Comparison of ENCODE assay signal across 25 cellular contexts in the genomic region with DNA sequence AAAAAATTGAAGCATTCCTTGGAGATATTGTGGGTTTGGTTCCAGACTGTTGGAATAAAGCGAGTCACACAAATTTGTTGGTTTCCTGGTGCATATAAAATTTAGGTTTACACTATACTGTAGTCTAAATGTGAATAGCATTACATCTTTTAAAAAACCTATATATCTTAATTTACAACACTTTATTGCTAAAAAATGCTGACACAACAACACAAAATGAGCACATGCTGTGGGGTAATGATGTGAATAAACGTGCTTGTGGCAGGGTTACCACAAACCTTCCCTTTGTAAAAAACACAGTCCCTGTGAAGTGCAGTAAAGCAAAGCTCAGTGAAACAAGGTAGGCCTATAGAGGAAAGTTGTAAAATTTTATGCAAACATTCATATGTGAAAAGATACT.
"Had no signal": no experiment of that assay in that cellular context is flagged by ENCODE, and none has a peak within 500 bp of the region (broad histone marks: within the 10 kb centered on the region; RNA-seq: fewer than 3 reads in every experiment).

No MANE protein-coding gene starts in this region.

- ATAC-seq: T-helper 17 cell, WTC11 had no signal

- H3K27me3 ChIP-seq: adrenal gland, Peyer's patch, SJSA1 had no signal

- DNase-seq: activated CD4-positive, alpha-beta T cell treated with anti-CD3 and anti-CD28 coated beads, Interleukin-2, amount 10 ng/mL, durations not matched to agents 24 days and 14 days; activated CD4-positive, alpha-beta T cell treated with anti-CD3 and anti-CD28 coated beads, Interleukin-2, amount 50 U/mL, for 48 hours; activated CD4-positive, CD25-positive, alpha-beta regulatory T cell treated with anti-CD3 and anti-CD28 coated beads, Interleukin-2, amount 50 U/mL, for 72 hours; activated naive CD4-positive, alpha-beta T cell treated with anti-CD3 and anti-CD28 coated beads, Interleukin-2, amount 50 U/mL, for 16 hours; activated naive CD8-positive, alpha-beta T cell treated with anti-CD3 and anti-CD28 coated beads, Interleukin-2, amount 10 ng/mL, durations not matched to agents 7 days and 5 days; activated T-cell treated with anti-CD3 and anti-CD28 coated beads for 4 hours; adrenal gland; anterior cingulate cortex; cerebellar nuclear complex; MM.1S; NCI-H1105; NCI-H1436; NCI-H1694 treated with DMSO at 0.1 percent for 48 hours; NCI-H2029 treated with DMSO at 0.1 percent for 48 hours; NCI-H345; NCI-H510A; NCI-H526 treated with DMSO at 0.1 percent for 48 hours; NCI-H82; Peyer's patch; Right ventricle myocardium superior; T-helper 17 cell; T-helper 9 cell had no signal

- H3K27ac ChIP-seq: adrenal gland, Peyer's patch, RWPE1, SJSA1 had no signal

- H3K4me3 ChIP-seq: adrenal gland, Peyer's patch, SJSA1 had no signal

- H3K4me1 ChIP-seq: adrenal gland, Peyer's patch, SJSA1 had no signal

- H3K9me3 ChIP-seq: adrenal gland, Peyer's patch, SJSA1 had no signal
